In genomic region chr13:110915057-110915873, GRCh38 we compare ENCODE assay signal across 8 cellular contexts. TPM values are rescaled to one million over a fixed set of nuclear protein-coding genes. Genes with fewer than 3 reads are reported as not detected.
DNase-seq lines count a peak whose midpoint lies in the region; ATAC-seq and TF ChIP-seq lines count a peak whose summit lies in the region.

Gene ANKRD10 (minus strand): TSS chr13:110915069. CDS start chr13:110914934, 135 bp downstream.

- H2AFZ ChIP-seq in H9 (ENCODE audit: low read length) = no peak within 1 kb of the TSS

- H3K4me1 ChIP-seq in H9 (ENCODE audit: insufficient read depth, low read length) = no peaks in the 10 kb centered on the region; the same call in 1 of the 2 replicates

- peak within 1 kb of the TSS; percentile 84 for H2BK20ac ChIP-seq in H9 (ENCODE audit: low read depth, low read length, poor library complexity, severe bottlenecking)

- H2BK5ac ChIP-seq in H9 (ENCODE audit: insufficient read length, low read length) = peak within 1 kb of the TSS; percentile 94

- peak within 1 kb of the TSS; percentile 90 for H3K27ac ChIP-seq in H9 (ENCODE audit: insufficient read length, low read depth, low read length)

- H3K9me3 Mint-ChIP-seq in H9 (no peaks in the 10 kb centered on the region), nephron progenitor cell (no peaks in the 10 kb centered on the region)
- no peaks in the 10 kb centered on the region for H3K9me3 Mint-ChIP-seq in stimulated activated naive CD8-positive, alpha-beta T cell treated with anti-CD3 and anti-CD28 coated beads, Interleukin-15, amount 100 ng/mL, for 72 hours

- H2BK15ac ChIP-seq in H9 (ENCODE audit: low read depth, low read length) = no peak within 1 kb of the TSS; the same call in 1 of the 2 replicates

- no peak within 1 kb of the TSS for H3K23ac ChIP-seq in H9 (ENCODE audit: insufficient read length, low read depth, low read length)

- peak within 1 kb of the TSS; percentile 88 for H3K56ac ChIP-seq in H9 (ENCODE audit: insufficient read length, low read depth, low read length)

- H3K4ac ChIP-seq in H9 (ENCODE audit: low read depth, low read length) = peak within 1 kb of the TSS; percentile 99

- peak within 1 kb of the TSS; percentile 9 for H3T11ph ChIP-seq in H9 (ENCODE audit: low read length)

- H3K36me3 Mint-ChIP-seq in H9 (ENCODE audit: insufficient read depth in 1 of 3, low read depth in 3 of 3) (peaks cover 8 to 16% (median 12%) of the 10 kb centered on the region in 3 experiments), nephron progenitor cell (ENCODE audit: low read depth) (peaks cover 13% of the 10 kb centered on the region)

- peak within 1 kb of the TSS; percentile 99 for H3K4me3 ChIP-seq in fibroblast of the aortic adventitia (ENCODE audit: low read depth, low read length)

- no peaks in the 10 kb centered on the region for H3K79me1 ChIP-seq in H9 (ENCODE audit: insufficient read depth, low read depth, low read length, poor library complexity, severe bottlenecking)

- H3K4me3 Mint-ChIP-seq in H9 = peak within 1 kb of the TSS; percentile 88 to 93
- peak within 1 kb of the TSS; percentile 94 for H3K4me3 Mint-ChIP-seq in nephron progenitor cell
- H3K4me3 Mint-ChIP-seq in stimulated activated naive CD8-positive, alpha-beta T cell treated with anti-CD3 and anti-CD28 coated beads, Interleukin-15, amount 100 ng/mL, for 72 hours = peak within 1 kb of the TSS; percentile 94 to 95

- H3K4me1 Mint-ChIP-seq in H9 (peaks cover 34 to 40% of the 10 kb centered on the region in 2 experiments), nephron progenitor cell (peaks cover 45% of the 10 kb centered on the region)
- H3K4me1 Mint-ChIP-seq in stimulated activated naive CD8-positive, alpha-beta T cell treated with anti-CD3 and anti-CD28 coated beads, Interleukin-15, amount 100 ng/mL, for 72 hours = peaks cover 58% of the 10 kb centered on the region

- H2AK5ac ChIP-seq in H9 (ENCODE audit: insufficient read length, low read length) = no peak within 1 kb of the TSS

- peak within 1 kb of the TSS; percentile 100 for H3K18ac ChIP-seq in H9 (ENCODE audit: insufficient read length, low read depth, low read length)

- H3K14ac ChIP-seq in H9 (ENCODE audit: insufficient read depth, low read length) = peak within 1 kb of the TSS; percentile 100

- no CpG with 5 or more reads among the region's 81 CpGs for WGBS in H9 (ENCODE audit: extremely low coverage, insufficient read length, low lambda C conversion rate)

- H3K27me3 ChIP-seq in H9 (ENCODE audit: insufficient read depth, low read length) = no peaks in the 10 kb centered on the region

- H2BK12ac ChIP-seq in H9 (ENCODE audit: insufficient read length, low read depth, low read length) = peak within 1 kb of the TSS; percentile 98

- TF ChIP-seq CTCF in H9 (conservative IDR thresholded peaks at IDR 0.05) = peak; percentile 91
- peak; percentile 81 for TF ChIP-seq CTCF in fibroblast of the aortic adventitia (IDR thresholded peaks at IDR 0.05; ENCODE audit: insufficient read depth, low read length)
- peak; percentile 62 for TF ChIP-seq CTCF in nephron progenitor cell (IDR thresholded peaks at IDR 0.05)

- H4K91ac ChIP-seq in H9 (ENCODE audit: insufficient read length, low read depth, low read length) = peak within 1 kb of the TSS; percentile 97

- H3K27ac Mint-ChIP-seq in H9 (peak within 1 kb of the TSS; percentile 88 to 96 (median 88)), nephron progenitor cell (peak within 1 kb of the TSS; percentile 98)
- peak within 1 kb of the TSS; percentile 99 for H3K27ac Mint-ChIP-seq in stimulated activated naive CD8-positive, alpha-beta T cell treated with anti-CD3 and anti-CD28 coated beads, Interleukin-15, amount 100 ng/mL, for 72 hours

- peak within 1 kb of the TSS; percentile 93 for H2BK120ac ChIP-seq in H9 (ENCODE audit: low read depth, low read length, poor library complexity, severe bottlenecking)

- H3K4me2 ChIP-seq in H9 (ENCODE audit: insufficient read depth, insufficient read length, low read length) = peak within 1 kb of the TSS; percentile 98

- no peak within 1 kb of the TSS for H4K8ac ChIP-seq in H9 (replicated peaks; ENCODE audit: insufficient read length, low read depth, low read length)

- H4K20me1 ChIP-seq in H9 (ENCODE audit: control insufficient read depth, insufficient read depth, insufficient read length) = no peaks in the 10 kb centered on the region

- in situ Hi-C loops in G401 (cut with HindIII; ENCODE audit: low sequenced_read_pairs) = no loop called here

- peak within 1 kb of the TSS; percentile 100 for H3K9ac ChIP-seq in H9 (ENCODE audit: extremely low read depth, insufficient read length, low read length)

- peak; percentile 83 for ATAC-seq in stimulated activated naive CD8-positive, alpha-beta T cell treated with anti-CD3 and anti-CD28 coated beads, Interleukin-15, amount 100 ng/mL, for 72 hours

- H3K23me2 ChIP-seq in H9 (ENCODE audit: insufficient read length, low read depth, low read length, poor library complexity, severe bottlenecking) = peaks cover 16% of the 10 kb centered on the region

- DNase-seq in G401 (ENCODE audit: low spot score) = peak; percentile 97
- DNase-seq in H9 = peak; percentile 100
- DNase-seq in M059J (ENCODE audit: low read depth) = peak; percentile 97
- peak; percentile 100 for DNase-seq in SHP77 (lab: John Stamatoyannopoulos, UW)
- DNase-seq in activated effector memory CD4-positive, alpha-beta T cell treated with Interleukin-2 at 50 U/mL for 16 hours = peak; percentile 89
- DNase-seq in fibroblast of the aortic adventitia (ENCODE audit: low read depth) = peak; percentile 99
- DNase-seq in nephron progenitor cell = peak; percentile 100
- peak; percentile 98 to 99 for DNase-seq in stimulated activated naive CD8-positive, alpha-beta T cell treated with anti-CD3 and anti-CD28 coated beads, Interleukin-15, amount 100 ng/mL, for 72 hours

- peak within 1 kb of the TSS; percentile 99 for H4K5ac ChIP-seq in H9 (ENCODE audit: insufficient read length, low read depth, low read length)

- peaks cover 40% of the 10 kb centered on the region for H3K79me2 ChIP-seq in H9 (ENCODE audit: insufficient read depth, low read length)

- H3K27me3 Mint-ChIP-seq in H9 (ENCODE audit: low read depth) = no peaks in the 10 kb centered on the region; the same call in 1 of the 2 replicates
- peaks cover 2% of the 10 kb centered on the region for H3K27me3 Mint-ChIP-seq in nephron progenitor cell (ENCODE audit: low read depth, poor library complexity)
- H3K27me3 Mint-ChIP-seq in stimulated activated naive CD8-positive, alpha-beta T cell treated with anti-CD3 and anti-CD28 coated beads, Interleukin-15, amount 100 ng/mL, for 72 hours = no peaks in the 10 kb centered on the region

- H3K9me3 ChIP-seq in H9 (ENCODE audit: control insufficient read depth, low read depth, low read length) = no peaks in the 10 kb centered on the region

RNA-seq across cellular contexts. Expression of gene ANKRD10, which starts in this region (rescaled TPM):
- total RNA-seq in G401 (2014; rRNA removed; shearing (Covaris generic)) = 167 and 190 TPM in 2 replicates
- 159 and 160 TPM in 2 replicates for total RNA-seq in H9 (2021)
- total RNA-seq in M059J (2014; rRNA removed; shearing (Covaris generic)) = 26.6 and 42.5 TPM in 2 replicates
- 76.5 and 84.2 TPM in 2 replicates for total RNA-seq in fibroblast of the aortic adventitia (ENCODE audit: low replicate concordance)

Comparison
In these comparisons a context has a peak if more than half of its experiments do, and no peak if none do; other contexts are left out.
1. Peak in every context shown above with its lines: DNase-seq, ATAC-seq, H3K4me3 ChIP-seq and H3K27ac ChIP-seq.